In genomic region chr3:39166134-39166710, GRCh38 we compare ENCODE assay signal across 9 cellular contexts. TPM values are rescaled to one million over a fixed set of nuclear protein-coding genes. Genes with fewer than 3 reads are reported as not detected.
A peak's percentile ranks its signal among the peaks of the same experiment; 100 is the strongest.
DNase-seq lines count a peak whose midpoint lies in the region; ATAC-seq, FAIRE-seq and TF ChIP-seq lines count a peak whose summit lies in the region.
"Had no signal": no experiment of that assay in that cellular context is flagged by ENCODE, and none has a peak within 500 bp of the region (broad histone marks: within the 10 kb centered on the region; RNA-seq: fewer than 3 reads in every experiment).

No MANE protein-coding gene starts in this region.

- peak overlapping the region; percentile 34; the same call in 1 of the 2 replicates for H3K4ac ChIP-seq in IMR-90 (ENCODE audit: low read depth, low read length)

- POLR2A ChIA-PET in AG04449 (lab: Yijun Ruan, JAX) (interaction anchor here (0.6 to 1.7 kb wide), 5 partner anchors 9 to 59 kb away, joined by 3 to 11 read pairs (median 4); no protein-coding TSS in a partner anchor), IMR-90 (lab: Charles Lee; ENCODE audit: unreplicated experiment) (interaction anchor here (1.4 kb wide), 1 partner anchor 11 kb away, joined by 9 read pairs; no protein-coding TSS in a partner anchor), HepG2 (lab: Yijun Ruan, JAX) (no interaction called here)

- intact Hi-C loops in IMR-90 (cut with micrococcal nuclease), result loop anchor here (5.0 kb wide), 1 partner anchor 59 kb away; the partner anchor contains the start of genes GORASP1 and TTC21A
- intact Hi-C loops in HepG2 (cut with micrococcal nuclease; ENCODE audit: unreplicated experiment), result no loop called here

- no peak overlapping the region for H2AK9ac ChIP-seq in IMR-90 (replicated peaks; ENCODE audit: low read depth, low read length, poor library complexity)

- TF ChIP-seq POLR2A in IMR-90 (IDR thresholded peaks at IDR 0.05; ENCODE audit: low read depth, low read length), result no peak
- TF ChIP-seq POLR2A in HepG2 (IDR thresholded peaks at IDR 0.05; ENCODE audit: insufficient read depth in 1 of 2, low read depth in 2 of 2, low read length in 2 of 2), result no peak

- peak overlapping the region; percentile 22; the same call in 1 of the 2 replicates for H3K18ac ChIP-seq in IMR-90 (ENCODE audit: low read depth, low read length)

- H3K23ac ChIP-seq in IMR-90 (ENCODE audit: low read depth, low read length), result no peak overlapping the region

- H4K5ac ChIP-seq in IMR-90 (ENCODE audit: low read depth, low read length), result no peak overlapping the region

- ATAC-seq in IMR-90 (ENCODE audit: low read depth) (peak; percentile 92), HepG2 (no peak), GM18519 (IDR thresholded peaks at IDR 0.05; ENCODE audit: low FRiP score, unreplicated experiment) (no peak)

- H3K36me3 ChIP-seq in IMR-90 (ENCODE audit: control insufficient read depth, insufficient read depth, low read length) (no peaks in the 10 kb centered on the region), bronchial epithelial cell (ENCODE audit: control insufficient read depth, insufficient read depth, low read length) (no peaks in the 10 kb centered on the region), HepG2 (replicated peaks in 1 of 2; ENCODE audit: control insufficient read depth in 1 of 2, insufficient read depth in 2 of 2, low read length in 2 of 2) (no peaks in the 10 kb centered on the region)

- peak overlapping the region; percentile 55 for H2AFZ ChIP-seq in IMR-90 (replicated peaks; ENCODE audit: low read length, poor library complexity)
- no peak overlapping the region for H2AFZ ChIP-seq in HepG2 (ENCODE audit: low read length)

- H2BK20ac ChIP-seq in IMR-90 (ENCODE audit: low read depth, low read length), result peak overlapping the region; percentile 60; the same call in 1 of the 2 replicates

- no peak for TF ChIP-seq RAD21 in IMR-90 (IDR thresholded peaks at IDR 0.05; ENCODE audit: low read length)
- TF ChIP-seq RAD21 in HepG2 (CRISPR knock-in tag; IDR thresholded peaks at IDR 0.05), result no peak

- H2BK15ac ChIP-seq in IMR-90 (ENCODE audit: low read depth, low read length), result peak overlapping the region; percentile 67; the same call in 2 of the 3 replicates

- H2BK120ac ChIP-seq in IMR-90 (ENCODE audit: low read depth, low read length), result peak overlapping the region; percentile 64

- no peaks in the 10 kb centered on the region for H4K20me1 ChIP-seq in IMR-90 (ENCODE audit: insufficient read depth, low read length)
- no peaks in the 10 kb centered on the region for H4K20me1 ChIP-seq in HepG2 (ENCODE audit: insufficient read depth, low read length)

- H3K79me2 ChIP-seq in HepG2 (ENCODE audit: insufficient read depth, low read length), result no peaks in the 10 kb centered on the region

- H3K27me3 ChIP-seq in IMR-90 (ENCODE audit: control insufficient read depth, insufficient read depth, low read length), result no peaks in the 10 kb centered on the region
- no peaks in the 10 kb centered on the region for H3K27me3 ChIP-seq in bronchial epithelial cell (ENCODE audit: control insufficient read depth, insufficient read depth, low read length)
- H3K27me3 ChIP-seq in HepG2 (ENCODE audit: control insufficient read depth in 1 of 2, insufficient read depth in 2 of 2, low read length in 2 of 2), result peaks cover 0 to 1% of the 10 kb centered on the region in 2 experiments; a peak in 2 of 5 replicates

- DNase-seq in AG04449 (ENCODE audit: low read depth, low spot score) (peak; percentile 89), IMR-90 (peak; percentile 94), bronchial epithelial cell (ENCODE audit: low read depth) (peak; percentile 93), HepG2 (ENCODE audit: low spot score) (no peak), iPS-NIHi11 (ENCODE audit: low spot score) (no peak), NOMO-1 treated with dmso at 0.1 percent for 144 hours (lab: John Stamatoyannopoulos, UW; ENCODE audit: unreplicated experiment) (no peak), NCI-H2171 treated with DMSO at 0.1 percent for 48 hours (lab: John Stamatoyannopoulos, UW) (no peak)
- DNase-seq: DND-41 had no signal

- CTCF ChIA-PET in AG04449 (lab: Yijun Ruan, JAX) (interaction anchor here (0.8 to 5.6 kb wide), 7 partner anchors 12 to 124 kb away, joined by 3 to 28 read pairs (median 13); no protein-coding TSS in a partner anchor), IMR-90 (lab: Yijun Ruan, JAX) (interaction anchor here (1.0 kb wide), 1 partner anchor 50 kb away, joined by 3 read pairs; no protein-coding TSS in a partner anchor), HepG2 (lab: Yijun Ruan, JAX; ENCODE audit: low intra/inter-chr PET ratio, low total read pairs) (no interaction called here)

- no peak overlapping the region; the same call in 1 of the 2 replicates for H3K14ac ChIP-seq in IMR-90 (replicated peaks; ENCODE audit: low read depth, low read length)

- in situ Hi-C loops in IMR-90 (cut with MboI; ENCODE audit: low sequenced_read_pairs) (no loop called here), HepG2 (cut with HindIII; ENCODE audit: extremely low pct_ligation_motif_present, low pct_unique_long_range_greater_than_20kb) (no loop called here)

- H3K9ac ChIP-seq in IMR-90 (ENCODE audit: low read depth, low read length), result no peak overlapping the region
- no peak overlapping the region for H3K9ac ChIP-seq in HepG2 (ENCODE audit: insufficient read depth, low read depth, low read length)

- H3K56ac ChIP-seq in IMR-90 (ENCODE audit: extremely low read depth, insufficient read depth, low read length), result no peak overlapping the region

- no CpG with 5 or more reads among the region's 3 CpGs for WGBS in IMR-90 (ENCODE audit: extremely low coverage in 2 of 2, insufficient read length in 1 of 2), 2 experiments
- 5% methylated on average over 3 of the region's 3 CpGs for WGBS in HepG2 (ENCODE audit: low lambda C conversion rate)

- H3K4me2 ChIP-seq in IMR-90 (ENCODE audit: low read depth, low read length), result no peak overlapping the region
- H3K4me2 ChIP-seq in HepG2 (ENCODE audit: low read depth, low read length), result no peak overlapping the region

- dilution Hi-C loops in IMR-90 (cut with HindIII; ENCODE audit: low sequenced_read_pairs, unreplicated experiment), result no loop called here

- FAIRE-seq in bronchial epithelial cell (lab: Jason Lieb, UNC) (no peak), HepG2 (lab: Jason Lieb, UNC) (no peak)

- H3K9me3 ChIP-seq in IMR-90 (ENCODE audit: control insufficient read depth, insufficient read depth, low read length) (peaks cover 2% of the 10 kb centered on the region; the same call in 1 of the 2 replicates), HepG2 (ENCODE audit: low read length) (no peaks in the 10 kb centered on the region)

- peaks cover 5% of the 10 kb centered on the region for H3K4me1 ChIP-seq in IMR-90 (ENCODE audit: control insufficient read depth, insufficient read depth, low read length)
- H3K4me1 ChIP-seq in HepG2 (ENCODE audit: insufficient read depth, low read length), result peaks cover 7% of the 10 kb centered on the region

- TF ChIP-seq EP300 in HepG2 (IDR thresholded peaks at IDR 0.05; ENCODE audit: low read depth in 2 of 2, low read length in 2 of 2) (no peak), HepG2 (CRISPR knock-in tag; IDR thresholded peaks at IDR 0.05; ENCODE audit: borderline replicate concordance) (no peak)

- H2AK5ac ChIP-seq in IMR-90 (ENCODE audit: low read depth, low read length), result peak overlapping the region; percentile 21; the same call in 1 of the 2 replicates

- H4K8ac ChIP-seq in IMR-90 (ENCODE audit: low read depth in 2 of 2, low read length in 2 of 2), result peak overlapping the region; percentile 22 to 72; a peak in 3 of 4 replicates

- H2BK5ac ChIP-seq in IMR-90 (ENCODE audit: low read depth, low read length, poor library complexity, severe bottlenecking), result peak overlapping the region; percentile 66

- TF ChIP-seq CTCF in AG04449 (IDR thresholded peaks at IDR 0.05; ENCODE audit: insufficient read depth, low read length, missing control alignments), result peak; percentile 0
- TF ChIP-seq CTCF in IMR-90 (conservative IDR thresholded peaks at IDR 0.05; ENCODE audit: low read depth, low read length), result 0 out of 2 replicates have a peak, but pooled peaks have one; percentile 18
- TF ChIP-seq CTCF in bronchial epithelial cell (IDR thresholded peaks at IDR 0.05; ENCODE audit: insufficient read depth, low read length, severe bottlenecking), result no peak
- no peak for TF ChIP-seq CTCF in HepG2 (CRISPR knock-in tag; IDR thresholded peaks at IDR 0.05)

- H3K79me1 ChIP-seq in IMR-90 (ENCODE audit: low read depth in 1 of 2, low read length in 2 of 2), result no peaks in the 10 kb centered on the region; a peak in 1 of 4 replicates

- H3K27ac ChIP-seq in IMR-90 (ENCODE audit: insufficient read depth, low read length) (peak overlapping the region; percentile 43), HepG2 (ENCODE audit: extremely low read length, insufficient read depth, low read length) (no peak overlapping the region)

- no peak overlapping the region for H4K91ac ChIP-seq in IMR-90 (ENCODE audit: insufficient read depth, low read depth, low read length)

- peaks cover 8% of the 10 kb centered on the region for H3K9me1 ChIP-seq in IMR-90 (ENCODE audit: insufficient read depth, low read length)

- BruUV-seq in IMR-90 (replicated peaks; lab: Mats Ljungman, UMichigan) (no TSS peak), HepG2 (replicated peaks; lab: Mats Ljungman, UMichigan) (no TSS peak)

- no peak overlapping the region for H3K4me3 ChIP-seq in AG04449 (ENCODE audit: low read depth, low read length)
- H3K4me3 ChIP-seq in IMR-90 (ENCODE audit: insufficient read depth, low read depth, low read length), result no peak overlapping the region
- no peak overlapping the region for H3K4me3 ChIP-seq in bronchial epithelial cell (ENCODE audit: low read depth, low read length)
- H3K4me3 ChIP-seq in HepG2 (replicated peaks in 1 of 3; ENCODE audit: insufficient read depth in 1 of 3, low read depth in 2 of 3, low read length in 3 of 3), result no peak overlapping the region

RNA-seq across cellular contexts. Expression of gene CSRNP1, which starts 12.8 kb away (rescaled TPM):
- total RNA-seq in IMR-90 (2012; rRNA removed) (22.8 TPM in 2 replicates), bronchial epithelial cell (5.0 and 7.0 TPM in 2 replicates), HepG2 (2016; rRNA removed; fragmentation: Illumina TruSeq; extraction: Trizol) (9.3 and 10.8 TPM in 2 replicates)
- polyA plus RNA-seq in IMR-90 (2012; rRNA removed) (16.5 and 23.1 TPM in 2 replicates), HepG2 (2011; rRNA removed) (11.3 and 13.1 TPM in 2 replicates)
- polyA plus RNA-seq in IMR-90 (2012; cell fraction: cytosol; rRNA removed), result 22.5 and 41.4 TPM in 2 replicates
- polyA plus RNA-seq in IMR-90 (2012; cell fraction: nucleus; rRNA removed; ENCODE audit: low replicate concordance), result 80.9 and 92.7 TPM in 2 replicates
- 1.5 and 2.3 TPM in 2 replicates for total RNA-seq in HepG2 (2016; cell fraction: cytosol; rRNA removed; fragmentation: Illumina TruSeq; extraction: Trizol; ENCODE audit: low read depth)
- 7.4 and 10.8 TPM in 2 replicates for total RNA-seq in HepG2 (2016; cell fraction: insoluble cytoplasmic fraction; rRNA removed; fragmentation: Illumina TruSeq; extraction: Trizol)
- 6.2 TPM in 2 replicates for total RNA-seq in HepG2 (2016; cell fraction: membrane; rRNA removed; fragmentation: Illumina TruSeq; extraction: Trizol)
- total RNA-seq in HepG2 (2016; cell fraction: nucleus; rRNA removed; fragmentation: Illumina TruSeq; extraction: Trizol), result 8.4 and 9.2 TPM in 2 replicates
- polyA plus RNA-seq in HepG2 (2011; cell fraction: cytosol; rRNA removed), result 10.2 and 11.5 TPM in 2 replicates
- 16.5 and 19.1 TPM in 2 replicates for polyA plus RNA-seq in HepG2 (2011; cell fraction: nucleus; rRNA removed)
- polyA plus RNA-seq in HepG2 (2012), result 7.1 and 11.4 TPM in 2 replicates
- 0.62 and 0.80 TPM in 2 replicates for polyA plus RNA-seq in HepG2 (2016; cell fraction: cytosol; fragmentation: Illumina TruSeq; extraction: Trizol; ENCODE audit: low read depth)
- polyA plus RNA-seq in HepG2 (2016; cell fraction: insoluble cytoplasmic fraction; fragmentation: Illumina TruSeq; extraction: Trizol; ENCODE audit: low read depth), result 5.7 and 6.6 TPM in 2 replicates
- 2.0 and 2.4 TPM in 2 replicates for polyA plus RNA-seq in HepG2 (2016; cell fraction: membrane; fragmentation: Illumina TruSeq; extraction: Trizol; ENCODE audit: low read depth)
- polyA plus RNA-seq in HepG2 (2016; cell fraction: nucleus; fragmentation: Illumina TruSeq; extraction: Trizol; ENCODE audit: insufficient read depth, low read depth), result 11.8 and 12.9 TPM in 2 replicates
- polyA minus RNA-seq in HepG2 (2011; rRNA and poly(A)+ RNA removed; ENCODE audit: low replicate concordance), result 16.7 and 44.8 TPM in 2 replicates
- 13.3 and 14.3 TPM in 2 replicates for polyA minus RNA-seq in HepG2 (2011; cell fraction: cytosol; rRNA and poly(A)+ RNA removed)
- polyA minus RNA-seq in HepG2 (2011; cell fraction: nucleus; rRNA and poly(A)+ RNA removed), result 18.9 and 21.8 TPM in 2 replicates

RNA-seq across cellular contexts. Expression of gene XIRP1, which starts 26.2 kb away (rescaled TPM):
- under 0.01 TPM in 2 replicates for total RNA-seq in IMR-90 (2012; rRNA removed)
- 0.03 and 0.07 TPM in 2 replicates for polyA plus RNA-seq in IMR-90 (2012; rRNA removed)
- polyA plus RNA-seq in IMR-90 (2012; cell fraction: cytosol; rRNA removed), result 0.04 TPM in 2 replicates
- 0.15 and 0.25 TPM in 2 replicates for polyA plus RNA-seq in IMR-90 (2012; cell fraction: nucleus; rRNA removed; ENCODE audit: low replicate concordance)
- total RNA-seq in bronchial epithelial cell, result not detected in 2 replicates
- total RNA-seq in HepG2 (2016; rRNA removed; fragmentation: Illumina TruSeq; extraction: Trizol), result not detected in 2 replicates
- not detected in 2 replicates for total RNA-seq in HepG2 (2016; cell fraction: cytosol; rRNA removed; fragmentation: Illumina TruSeq; extraction: Trizol; ENCODE audit: low read depth)
- total RNA-seq in HepG2 (2016; cell fraction: insoluble cytoplasmic fraction; rRNA removed; fragmentation: Illumina TruSeq; extraction: Trizol), result not detected in 2 replicates
- total RNA-seq in HepG2 (2016; cell fraction: membrane; rRNA removed; fragmentation: Illumina TruSeq; extraction: Trizol), result not detected in 2 replicates
- not detected in 2 replicates for total RNA-seq in HepG2 (2016; cell fraction: nucleus; rRNA removed; fragmentation: Illumina TruSeq; extraction: Trizol)
- not detected in 2 replicates for polyA plus RNA-seq in HepG2 (2011; rRNA removed)
- not detected in 2 replicates for polyA plus RNA-seq in HepG2 (2011; cell fraction: cytosol; rRNA removed)
- polyA plus RNA-seq in HepG2 (2011; cell fraction: nucleus; rRNA removed), result 0.02 TPM in 1 of 2 replicates, not detected in the other
- not detected in 2 replicates for polyA plus RNA-seq in HepG2 (2012)
- polyA plus RNA-seq in HepG2 (2016; cell fraction: cytosol; fragmentation: Illumina TruSeq; extraction: Trizol; ENCODE audit: low read depth), result not detected in 2 replicates
- polyA plus RNA-seq in HepG2 (2016; cell fraction: insoluble cytoplasmic fraction; fragmentation: Illumina TruSeq; extraction: Trizol; ENCODE audit: low read depth), result not detected in 2 replicates
- not detected in 2 replicates for polyA plus RNA-seq in HepG2 (2016; cell fraction: membrane; fragmentation: Illumina TruSeq; extraction: Trizol; ENCODE audit: low read depth)
- polyA plus RNA-seq in HepG2 (2016; cell fraction: nucleus; fragmentation: Illumina TruSeq; extraction: Trizol; ENCODE audit: insufficient read depth, low read depth), result not detected in 2 replicates
- polyA minus RNA-seq in HepG2 (2011; rRNA and poly(A)+ RNA removed; ENCODE audit: low replicate concordance), result not detected in 2 replicates
- not detected in 2 replicates for polyA minus RNA-seq in HepG2 (2011; cell fraction: cytosol; rRNA and poly(A)+ RNA removed)
- not detected in 2 replicates for polyA minus RNA-seq in HepG2 (2011; cell fraction: nucleus; rRNA and poly(A)+ RNA removed)

RNA-seq across cellular contexts. Expression of gene TTC21A, which starts 58.7 kb away (rescaled TPM):
- total RNA-seq in IMR-90 (2012; rRNA removed), result 0.56 and 0.90 TPM in 2 replicates
- 1.6 and 1.8 TPM in 2 replicates for polyA plus RNA-seq in IMR-90 (2012; rRNA removed)
- polyA plus RNA-seq in IMR-90 (2012; cell fraction: cytosol; rRNA removed), result 0.38 and 0.93 TPM in 2 replicates
- 10.7 and 13.0 TPM in 2 replicates for polyA plus RNA-seq in IMR-90 (2012; cell fraction: nucleus; rRNA removed; ENCODE audit: low replicate concordance)
- 1.1 and 1.8 TPM in 2 replicates for total RNA-seq in bronchial epithelial cell
- 0.31 and 0.39 TPM in 2 replicates for total RNA-seq in HepG2 (2016; rRNA removed; fragmentation: Illumina TruSeq; extraction: Trizol)
- total RNA-seq in HepG2 (2016; cell fraction: cytosol; rRNA removed; fragmentation: Illumina TruSeq; extraction: Trizol; ENCODE audit: low read depth), result 0.88 TPM in 1 of 2 replicates, not detected in the other
- 0.26 and 0.36 TPM in 2 replicates for total RNA-seq in HepG2 (2016; cell fraction: insoluble cytoplasmic fraction; rRNA removed; fragmentation: Illumina TruSeq; extraction: Trizol)
- total RNA-seq in HepG2 (2016; cell fraction: membrane; rRNA removed; fragmentation: Illumina TruSeq; extraction: Trizol), result 0.07 and 0.22 TPM in 2 replicates
- total RNA-seq in HepG2 (2016; cell fraction: nucleus; rRNA removed; fragmentation: Illumina TruSeq; extraction: Trizol), result 0.50 and 2.4 TPM in 2 replicates
- polyA plus RNA-seq in HepG2 (2011; rRNA removed), result 1.5 and 1.6 TPM in 2 replicates
- polyA plus RNA-seq in HepG2 (2011; cell fraction: cytosol; rRNA removed), result 0.27 and 0.48 TPM in 2 replicates
- 4.9 and 6.3 TPM in 2 replicates for polyA plus RNA-seq in HepG2 (2011; cell fraction: nucleus; rRNA removed)
- polyA plus RNA-seq in HepG2 (2012), result 0.63 and 0.74 TPM in 2 replicates
- 0.08 and 0.12 TPM in 2 replicates for polyA plus RNA-seq in HepG2 (2016; cell fraction: cytosol; fragmentation: Illumina TruSeq; extraction: Trizol; ENCODE audit: low read depth)
- polyA plus RNA-seq in HepG2 (2016; cell fraction: insoluble cytoplasmic fraction; fragmentation: Illumina TruSeq; extraction: Trizol; ENCODE audit: low read depth), result 0.25 and 0.41 TPM in 2 replicates
- polyA plus RNA-seq in HepG2 (2016; cell fraction: membrane; fragmentation: Illumina TruSeq; extraction: Trizol; ENCODE audit: low read depth), result 0.14 and 0.63 TPM in 2 replicates
- 2.2 TPM in 2 replicates for polyA plus RNA-seq in HepG2 (2016; cell fraction: nucleus; fragmentation: Illumina TruSeq; extraction: Trizol; ENCODE audit: insufficient read depth, low read depth)
- 1.4 and 2.3 TPM in 2 replicates for polyA minus RNA-seq in HepG2 (2011; rRNA and poly(A)+ RNA removed; ENCODE audit: low replicate concordance)
- 0.53 TPM in 1 of 2 replicates, not detected in the other for polyA minus RNA-seq in HepG2 (2011; cell fraction: cytosol; rRNA and poly(A)+ RNA removed)
- polyA minus RNA-seq in HepG2 (2011; cell fraction: nucleus; rRNA and poly(A)+ RNA removed), result 3.1 and 5.3 TPM in 2 replicates

RNA-seq across cellular contexts. Expression of gene GORASP1, which starts 58.8 kb away (rescaled TPM):
- total RNA-seq in IMR-90 (2012; rRNA removed) (25.8 and 35.0 TPM in 2 replicates), bronchial epithelial cell (17.9 and 24.6 TPM in 2 replicates), HepG2 (2016; rRNA removed; fragmentation: Illumina TruSeq; extraction: Trizol) (27.0 and 36.4 TPM in 2 replicates)
- polyA plus RNA-seq in IMR-90 (2012; rRNA removed) (56.6 and 58.9 TPM in 2 replicates), HepG2 (2011; rRNA removed) (39.8 and 41.6 TPM in 2 replicates)
- 27.6 and 41.5 TPM in 2 replicates for polyA plus RNA-seq in IMR-90 (2012; cell fraction: cytosol; rRNA removed)
- 133 and 180 TPM in 2 replicates for polyA plus RNA-seq in IMR-90 (2012; cell fraction: nucleus; rRNA removed; ENCODE audit: low replicate concordance)
- 6.2 and 6.3 TPM in 2 replicates for total RNA-seq in HepG2 (2016; cell fraction: cytosol; rRNA removed; fragmentation: Illumina TruSeq; extraction: Trizol; ENCODE audit: low read depth)
- total RNA-seq in HepG2 (2016; cell fraction: insoluble cytoplasmic fraction; rRNA removed; fragmentation: Illumina TruSeq; extraction: Trizol), result 24.7 and 34.0 TPM in 2 replicates
- total RNA-seq in HepG2 (2016; cell fraction: membrane; rRNA removed; fragmentation: Illumina TruSeq; extraction: Trizol), result 11.1 and 12.7 TPM in 2 replicates
- total RNA-seq in HepG2 (2016; cell fraction: nucleus; rRNA removed; fragmentation: Illumina TruSeq; extraction: Trizol), result 42.3 and 46.1 TPM in 2 replicates
- polyA plus RNA-seq in HepG2 (2011; cell fraction: cytosol; rRNA removed), result 22.2 and 27.9 TPM in 2 replicates
- 99.2 and 109 TPM in 2 replicates for polyA plus RNA-seq in HepG2 (2011; cell fraction: nucleus; rRNA removed)
- 14.9 and 22.9 TPM in 2 replicates for polyA plus RNA-seq in HepG2 (2012)
- 2.9 and 3.2 TPM in 2 replicates for polyA plus RNA-seq in HepG2 (2016; cell fraction: cytosol; fragmentation: Illumina TruSeq; extraction: Trizol; ENCODE audit: low read depth)
- polyA plus RNA-seq in HepG2 (2016; cell fraction: insoluble cytoplasmic fraction; fragmentation: Illumina TruSeq; extraction: Trizol; ENCODE audit: low read depth), result 28.7 and 29.9 TPM in 2 replicates
- polyA plus RNA-seq in HepG2 (2016; cell fraction: membrane; fragmentation: Illumina TruSeq; extraction: Trizol; ENCODE audit: low read depth), result 7.1 and 7.7 TPM in 2 replicates
- 59.7 and 73.8 TPM in 2 replicates for polyA plus RNA-seq in HepG2 (2016; cell fraction: nucleus; fragmentation: Illumina TruSeq; extraction: Trizol; ENCODE audit: insufficient read depth, low read depth)
- 59.3 and 84.8 TPM in 2 replicates for polyA minus RNA-seq in HepG2 (2011; rRNA and poly(A)+ RNA removed; ENCODE audit: low replicate concordance)
- polyA minus RNA-seq in HepG2 (2011; cell fraction: cytosol; rRNA and poly(A)+ RNA removed), result 13.8 and 14.9 TPM in 2 replicates
- 46.4 and 49.4 TPM in 2 replicates for polyA minus RNA-seq in HepG2 (2011; cell fraction: nucleus; rRNA and poly(A)+ RNA removed)

Comparison
In these comparisons a context has a peak if more than half of its experiments do, and no peak if none do; other contexts are left out.
1. DNase-seq: peak in AG04449 (single experiment), IMR-90 (single experiment) and bronchial epithelial cell (single experiment); none in HepG2 (single experiment), iPS-NIHi11 (single experiment), NOMO-1 treated with dmso at 0.1 percent for 144 hours (single experiment) and NCI-H2171 treated with DMSO at 0.1 percent for 48 hours (single experiment).
2. CTCF ChIP-seq: peak in AG04449 (single experiment) and IMR-90 (single experiment); none in bronchial epithelial cell (single experiment) and HepG2 (single experiment).